In genomic region chr15:83207622-83208356, GRCh38 we compare ENCODE assay signal across 8 cellular contexts. TPM values are rescaled to one million over a fixed set of nuclear protein-coding genes. Genes with fewer than 3 reads are reported as not detected.
DNase-seq lines count a peak whose midpoint lies in the region; ATAC-seq and TF ChIP-seq lines count a peak whose summit lies in the region.

TSS of gene HDGFL3 (minus strand) at chr15:83207823. CDS start at chr15:83207414, 409 bp downstream.

- POLR2A ChIA-PET in WTC11 (lab: Charles Lee) = interaction anchor here (0.6 to 1.2 kb wide), 7 partner anchors 41 to 358 kb away, joined by 3 read pairs; no protein-coding TSS in a partner anchor

- H3K36me3 ChIP-seq in MM.1S (replicated peaks; ENCODE audit: insufficient read depth, low read length) = no peaks in the 10 kb centered on the region
- no peaks in the 10 kb centered on the region for H3K36me3 ChIP-seq in duodenal mucosa (ENCODE audit: control insufficient read depth in 1 of 2, insufficient read depth in 2 of 2, low read length in 2 of 2)
- peaks cover 0 to 3% of the 10 kb centered on the region in 2 donors for H3K36me3 ChIP-seq in left lung

- H3K36me3 Mint-ChIP-seq in CD14-positive monocyte = peaks cover 0 to 10% of the 10 kb centered on the region in 2 donors
- H3K36me3 Mint-ChIP-seq in WTC11 = peaks cover 2% of the 10 kb centered on the region; the same call in 1 of the 2 replicates

- no peak within 1 kb of the TSS for H3K27ac Mint-ChIP-seq in CD14-positive monocyte
- H3K27ac Mint-ChIP-seq in WTC11 = peak within 1 kb of the TSS; percentile 96

- intact Hi-C loops in CD14-positive monocyte (cut with micrococcal nuclease) = no loop called here
- intact Hi-C loops in left lung (cut with DNase I) = no loop called here

- DNase-seq in CD14-positive monocyte (ENCODE audit: low spot score) (no peak), MM.1S (peak; percentile 24), WTC11 (ENCODE audit: low spot score) (peak; percentile 60), left lung (peak; percentile 36 to 85), GDM1 (lab: John Stamatoyannopoulos, UW) (no peak)
- DNase-seq in stimulated activated CD8-positive, alpha-beta memory T cell treated with anti-CD3 and anti-CD28 coated beads, Interleukin-12 subunit alpha, Interleukin-12 subunit beta, amount 100 ng/mL, for 4 hours (ENCODE audit: low read depth) = peak; percentile 5

- no peak within 1 kb of the TSS for H3K27ac ChIP-seq in MM.1S (ENCODE audit: low read length)
- H3K27ac ChIP-seq in duodenal mucosa (ENCODE audit: low read depth, low read length) = peak within 1 kb of the TSS; percentile 47
- peak within 1 kb of the TSS; percentile 79 to 88 for H3K27ac ChIP-seq in left lung

- H2AFZ ChIP-seq in MM.1S (ENCODE audit: low read length) = peak within 1 kb of the TSS; percentile 61

- H3K9ac ChIP-seq in MM.1S (ENCODE audit: low read length) (no peak within 1 kb of the TSS), duodenal mucosa (ENCODE audit: low read depth in 1 of 2, low read length in 2 of 2) (peak within 1 kb of the TSS; percentile 22 to 35)

- peaks cover 10 to 20% (median 16%) of the 10 kb centered on the region in 3 donors for H3K27me3 Mint-ChIP-seq in CD14-positive monocyte (ENCODE audit: low read depth in 3 of 3)
- no peaks in the 10 kb centered on the region for H3K27me3 Mint-ChIP-seq in WTC11 (ENCODE audit: low read depth)

- H3K27me3 ChIP-seq in MM.1S (replicated peaks; ENCODE audit: insufficient read depth, low read length) (peaks cover 35% of the 10 kb centered on the region), duodenal mucosa (ENCODE audit: control insufficient read depth in 1 of 2, insufficient read depth in 2 of 2, low read length in 2 of 2) (peaks cover 17 to 35% of the 10 kb centered on the region in 2 donors), left lung (peaks cover 5 to 39% of the 10 kb centered on the region in 2 donors)

- H3K9me2 ChIP-seq in MM.1S (replicated peaks; ENCODE audit: insufficient read depth, low read length) = no peaks in the 10 kb centered on the region

- H3K9me3 Mint-ChIP-seq in CD14-positive monocyte (peaks cover 0 to 6% (median 1%) of the 10 kb centered on the region in 7 donors), WTC11 (no peaks in the 10 kb centered on the region)

- H3K79me2 ChIP-seq in MM.1S (ENCODE audit: low read length) = no peaks in the 10 kb centered on the region

- TF ChIP-seq CTCF in CD14-positive monocyte (IDR thresholded peaks at IDR 0.05) (no peak), MM.1S (IDR thresholded peaks at IDR 0.05; ENCODE audit: low read length) (no peak), WTC11 (IDR thresholded peaks at IDR 0.05) (no peak), left lung (IDR thresholded peaks at IDR 0.05) (no peak)

- H3K4me2 ChIP-seq in MM.1S (ENCODE audit: low read depth, low read length) = peak within 1 kb of the TSS; percentile 67

- peak; percentile 49 for ATAC-seq in GM19438 (IDR thresholded peaks at IDR 0.05; ENCODE audit: low read depth, unreplicated experiment)
- peak; percentile 65 for ATAC-seq in WTC11
- ATAC-seq in left lung = peak; percentile 54

- H3K4me3 ChIP-seq in MM.1S (ENCODE audit: low read length) = peak within 1 kb of the TSS; percentile 58
- H3K4me3 ChIP-seq in duodenal mucosa (ENCODE audit: low read depth in 1 of 2, low read length in 2 of 2) = peak within 1 kb of the TSS; percentile 58 to 66
- H3K4me3 ChIP-seq in left lung = peak within 1 kb of the TSS; percentile 71 to 84

- H3K4me3 Mint-ChIP-seq in CD14-positive monocyte = peak within 1 kb of the TSS; percentile 86 to 89
- H3K4me3 Mint-ChIP-seq in WTC11 = peak within 1 kb of the TSS; percentile 95

- no peaks in the 10 kb centered on the region for H3K9me3 ChIP-seq in MM.1S (replicated peaks; ENCODE audit: insufficient read depth, low read length)
- H3K9me3 ChIP-seq in duodenal mucosa (ENCODE audit: control insufficient read depth in 1 of 2, low read length in 2 of 2) = no peaks in the 10 kb centered on the region
- no peaks in the 10 kb centered on the region for H3K9me3 ChIP-seq in left lung

- H3F3A ChIP-seq in MM.1S (ENCODE audit: insufficient read depth, low read length) = no peaks in the 10 kb centered on the region

- CTCF ChIA-PET in WTC11 (lab: Charles Lee) = interaction anchor here (0.6 to 2.3 kb wide), 11 partner anchors 11 to 445 kb away, joined by 3 to 14 read pairs (median 3); no protein-coding TSS in a partner anchor

- no peaks in the 10 kb centered on the region for H4K20me1 ChIP-seq in MM.1S (ENCODE audit: insufficient read depth, low read length)

- H3K4me1 Mint-ChIP-seq in CD14-positive monocyte = peaks cover 11% of the 10 kb centered on the region
- peaks cover 32% of the 10 kb centered on the region for H3K4me1 Mint-ChIP-seq in WTC11

- H3K4me1 ChIP-seq in MM.1S (ENCODE audit: low read length) (no peaks in the 10 kb centered on the region), duodenal mucosa (ENCODE audit: control insufficient read depth in 1 of 2, insufficient read depth in 2 of 2, low read length in 2 of 2) (no peaks in the 10 kb centered on the region), left lung (peaks cover 0 to 12% of the 10 kb centered on the region in 2 donors)

TF ChIP-seq in WTC11, 78 proteins besides CTCF, POLR2A, EP300 and RAD21 (continues in another document):
- TF ChIP-seq CDX4 (CRISPR knock-in tag; IDR thresholded peaks at IDR 0.05; ENCODE audit: borderline replicate concordance) (no peak), ZNF232 (CRISPR knock-in tag; IDR thresholded peaks at IDR 0.05) (0 out of 2 replicates have a peak, but pooled peaks have one; percentile 21), ZBTB43 (CRISPR knock-in tag; IDR thresholded peaks at IDR 0.05) (no peak), TP53 (CRISPR knock-in tag; IDR thresholded peaks at IDR 0.05) (0 out of 2 replicates have a peak, but pooled peaks have one; percentile 8), ZNF281 (CRISPR knock-in tag; IDR thresholded peaks at IDR 0.05) (no peak), HMGXB4 (CRISPR knock-in tag; IDR thresholded peaks at IDR 0.05) (peak; percentile 74; the same call in 1 of the 2 replicates), ETV6 (CRISPR knock-in tag; IDR thresholded peaks at IDR 0.05) (peak; percentile 83; the same call in 1 of the 2 replicates), SOX15 (CRISPR knock-in tag; IDR thresholded peaks at IDR 0.05) (no peak), KAT7 (CRISPR knock-in tag; IDR thresholded peaks at IDR 0.05; ENCODE audit: borderline replicate concordance) (no peak)

RNA-seq across cellular contexts. Expression of gene HDGFL3, which starts in this region (rescaled TPM):
- 1 to 10 TPM in 1 of 2 donors, under 1 TPM in 1; 0.69 to 1.1 TPM for polyA plus RNA-seq in CD14-positive monocyte
- total RNA-seq in WTC11 (2021) = 117 to 126 TPM (median 124 TPM) in 3 replicates
- 10 to 100 TPM; 29.0 to 33.5 TPM for total RNA-seq in left lung

Comparison
In these comparisons a context has a peak if more than half of its experiments do, and no peak if none do; other contexts are left out.
1. DNase-seq: peak in MM.1S (single experiment), WTC11 (single experiment), left lung (2 of 2) and stimulated activated CD8-positive, alpha-beta memory T cell treated with anti-CD3 and anti-CD28 coated beads, Interleukin-12 subunit alpha, Interleukin-12 subunit beta, amount 100 ng/mL, for 4 hours (single experiment); none in CD14-positive monocyte (single experiment) and GDM1 (single experiment).
2. Peak in every context shown above with its lines, with median percentiles within 50 percentile points of each other: ATAC-seq and H3K4me3 ChIP-seq.